ENCODE assay signal across 36 cellular contexts in the genomic region with DNA sequence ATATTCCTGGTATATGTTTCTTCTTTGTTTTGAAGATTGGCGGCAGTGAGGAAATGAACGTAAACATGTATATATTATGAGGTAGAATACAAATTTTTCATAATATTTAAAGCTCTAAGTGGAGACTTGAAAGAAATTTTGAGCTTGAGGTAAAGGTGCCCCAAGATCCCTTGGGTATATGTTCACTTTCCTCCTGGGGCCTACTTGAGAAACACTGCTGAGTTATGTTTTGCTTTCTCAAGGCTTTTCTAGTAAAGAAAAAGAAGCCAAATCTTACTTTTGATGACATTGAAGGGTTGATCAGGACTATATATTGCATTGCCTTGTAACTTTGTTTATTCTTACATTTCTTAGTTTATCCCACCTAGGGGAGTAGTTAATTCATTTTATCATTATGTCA. TPM values are rescaled to one million over a fixed set of nuclear protein-coding genes. Genes with fewer than 3 reads are reported as not detected.
"Had no signal": no experiment of that assay in that cellular context is flagged by ENCODE, and none has a peak within 500 bp of the region (broad histone marks: within the 10 kb centered on the region; RNA-seq: fewer than 3 reads in every experiment).

No MANE protein-coding gene starts in this region.

- H3K36me3 ChIP-seq: adrenal gland, cardiac muscle cell had no signal

- H3K4me1 Mint-ChIP-seq: activated B cell treated with CpG ODN at 0.5 μM for 24 hours had no signal

- H3K9me3 Mint-ChIP-seq: activated CD4-positive, alpha-beta memory T cell treated with anti-CD3 and anti-CD28 coated beads for 36 hours; activated CD4-positive, alpha-beta T cell treated with anti-CD3 and anti-CD28 coated beads, Interleukin-2, amount 10 ng/mL, durations not matched to agents 24 days and 14 days; activated CD8-positive, alpha-beta T cell treated with anti-CD3 and anti-CD28 coated beads for 36 hours; activated naive CD4-positive, alpha-beta T cell treated with anti-CD3 and anti-CD28 coated beads for 36 hours; activated naive CD4-positive, alpha-beta T cell treated with anti-CD3 and anti-CD28 coated beads, Interleukin-2, amount 50 U/mL, for 72 hours; activated T-cell treated with anti-CD3 and anti-CD28 coated beads, Interleukin-2, amount 50 U/mL, for 4 hours; activated T-helper 1 cell treated with anti-CD3 and anti-CD28 coated beads, Interleukin-12 subunit alpha, Interleukin-12 subunit beta, Interleukin-2, Interleukin-4 antibody, amounts not matched to agents 30 ng/mL and 10 ng/mL and 1 ng/mL, durations not matched to agents 14 hours and 24 hours and 36 hours; activated T-helper 17 cell treated with anti-CD3 and anti-CD28 coated beads, Interleukin-2, amount 50 U/mL, for 72 hours; T-helper 1 cell treated with Interleukin-12 subunit alpha and Interleukin-12 subunit beta and Interleukin-4 antibody, amounts not matched to agents 30 μg/mL and 1 μg/mL, for 36 hours; T-helper 2 cell treated with Interferon-gamma antibody and Interleukin-4, amounts not matched to agents 5 μg/mL and 100 μg/mL, for 36 hours had no signal

- H3K27me3 Mint-ChIP-seq: activated B cell treated with CpG ODN at 0.5 μM for 24 hours; activated CD4-positive, alpha-beta memory T cell treated with anti-CD3 and anti-CD28 coated beads for 36 hours; activated CD4-positive, alpha-beta T cell treated with anti-CD3 and anti-CD28 coated beads, Interleukin-2, amount 10 ng/mL, durations not matched to agents 24 days and 14 days; activated CD8-positive, alpha-beta T cell treated with anti-CD3 and anti-CD28 coated beads for 36 hours; activated naive CD8-positive, alpha-beta T cell treated with anti-CD3 and anti-CD28 coated beads for 36 hours; activated T-helper 17 cell treated with anti-CD3 and anti-CD28 coated beads, Interleukin-2, amount 50 U/mL, for 72 hours; brain had no signal

- DNase-seq: activated B cell treated with CpG ODN at 0.5 μM for 24 hours; activated CD4-positive, alpha-beta memory T cell treated with anti-CD3 and anti-CD28 coated beads for 36 hours; activated CD4-positive, alpha-beta T cell treated with anti-CD3 and anti-CD28 coated beads for 4 hours; activated CD4-positive, alpha-beta T cell treated with anti-CD3 and anti-CD28 coated beads, Interleukin-2, amount 10 ng/mL, durations not matched to agents 24 days and 14 days; activated CD4-positive, alpha-beta T cell treated with anti-CD3 and anti-CD28 coated beads, Interleukin-2, amount 50 U/mL, for 1 hour; activated CD4-positive, alpha-beta T cell treated with anti-CD3 and anti-CD28 coated beads, Interleukin-2, amount 50 U/mL, for 4 hours; activated CD4-positive, CD25-positive, alpha-beta regulatory T cell treated with anti-CD3 and anti-CD28 coated beads, Interleukin-2, amount 50 U/mL, for 72 hours; activated CD8-positive, alpha-beta memory T cell treated with anti-CD3 and anti-CD28 coated beads, Interleukin-2, amount 50 U/mL, for 4 hours; activated CD8-positive, alpha-beta T cell treated with anti-CD3 and anti-CD28 coated beads for 36 hours; activated effector memory CD4-positive, alpha-beta T cell treated with anti-CD3 and anti-CD28 coated beads, Interleukin-2, amount 50 U/mL, for 16 hours; activated gamma-delta T cell treated with Interleukin-2 at 50 U/mL for 16 hours; activated naive CD4-positive, alpha-beta T cell; activated naive CD4-positive, alpha-beta T cell treated with anti-CD3 and anti-CD28 coated beads for 36 hours; activated naive CD4-positive, alpha-beta T cell treated with anti-CD3 and anti-CD28 coated beads, Interleukin-2, amount 50 U/mL, for 16 hours; activated naive CD8-positive, alpha-beta T cell treated with anti-CD3 and anti-CD28 coated beads for 36 hours; activated T-cell treated with anti-CD3 and anti-CD28 coated beads for 4 hours; activated T-cell treated with anti-CD3 and anti-CD28 coated beads, Interleukin-2, amount 50 U/mL, for 1 hour; activated T-cell treated with anti-CD3 and anti-CD28 coated beads, Interleukin-2, amount 50 U/mL, for 4 hours; activated T-cell treated with anti-CD3 and anti-CD28 coated beads, Interleukin-2, amount 50 U/mL, for 72 hours; adrenal gland; amniotic stem cell; caudate nucleus; T-helper 1 cell; T-helper 2 cell; T-helper 9 cell had no signal

- ATAC-seq: activated CD8-positive, alpha-beta T cell treated with anti-CD3 and anti-CD28 coated beads for 36 hours; activated naive CD4-positive, alpha-beta T cell treated with anti-CD3 and anti-CD28 coated beads, Interleukin-2, amount 50 U/mL, for 72 hours; activated T-cell treated with anti-CD3 and anti-CD28 coated beads, Interleukin-2, amount 50 U/mL, for 4 hours; activated T-cell treated with anti-CD3 and anti-CD28 coated beads, Interleukin-2, amount 50 U/mL, for 72 hours had no signal

- H3K4me3 Mint-ChIP-seq: activated B cell treated with CpG ODN at 0.5 μM for 24 hours; activated CD4-positive, alpha-beta memory T cell treated with anti-CD3 and anti-CD28 coated beads for 36 hours; activated CD4-positive, alpha-beta T cell treated with anti-CD3 and anti-CD28 coated beads, Interleukin-2, amount 10 ng/mL, durations not matched to agents 24 days and 14 days; activated CD8-positive, alpha-beta T cell treated with anti-CD3 and anti-CD28 coated beads for 36 hours; activated naive CD4-positive, alpha-beta T cell treated with anti-CD3 and anti-CD28 coated beads for 36 hours; activated naive CD8-positive, alpha-beta T cell treated with anti-CD3 and anti-CD28 coated beads for 36 hours; activated T-cell treated with anti-CD3 and anti-CD28 coated beads, Interleukin-2, amount 50 U/mL, for 4 hours; activated T-cell treated with anti-CD3 and anti-CD28 coated beads, Interleukin-2, amount 50 U/mL, for 72 hours; activated T-helper 1 cell treated with anti-CD3 and anti-CD28 coated beads, Interleukin-12 subunit alpha, Interleukin-12 subunit beta, Interleukin-2, Interleukin-4 antibody, amounts not matched to agents 30 ng/mL and 10 ng/mL and 1 ng/mL, durations not matched to agents 14 hours and 24 hours and 36 hours; activated T-helper 17 cell treated with anti-CD3 and anti-CD28 coated beads, Interleukin-2, amount 50 U/mL, for 72 hours; brain; T-helper 1 cell treated with Interleukin-12 subunit alpha and Interleukin-12 subunit beta and Interleukin-4 antibody, amounts not matched to agents 30 μg/mL and 1 μg/mL, for 36 hours; T-helper 2 cell treated with Interferon-gamma antibody and Interleukin-4, amounts not matched to agents 5 μg/mL and 100 μg/mL, for 36 hours had no signal

- H3K27ac ChIP-seq: adrenal gland, ascending aorta, cardiac muscle cell, VCaP had no signal

- H3K27me3 ChIP-seq: adrenal gland, ascending aorta, cardiac muscle cell had no signal

- FAIRE-seq: bronchial epithelial cell, TTC549 had no signal

- H3K27ac Mint-ChIP-seq: activated B cell treated with CpG ODN at 0.5 μM for 24 hours; activated CD4-positive, alpha-beta memory T cell treated with anti-CD3 and anti-CD28 coated beads for 36 hours; activated CD4-positive, alpha-beta T cell treated with anti-CD3 and anti-CD28 coated beads, Interleukin-2, amount 10 ng/mL, durations not matched to agents 24 days and 14 days; activated CD8-positive, alpha-beta T cell treated with anti-CD3 and anti-CD28 coated beads for 36 hours; activated naive CD4-positive, alpha-beta T cell treated with anti-CD3 and anti-CD28 coated beads for 36 hours; activated naive CD4-positive, alpha-beta T cell treated with anti-CD3 and anti-CD28 coated beads, Interleukin-2, amount 50 U/mL, for 72 hours; activated naive CD8-positive, alpha-beta T cell treated with anti-CD3 and anti-CD28 coated beads for 36 hours; activated T-helper 1 cell treated with anti-CD3 and anti-CD28 coated beads, Interleukin-12 subunit alpha, Interleukin-12 subunit beta, Interleukin-2, Interleukin-4 antibody, amounts not matched to agents 30 ng/mL and 10 ng/mL and 1 ng/mL, durations not matched to agents 14 hours and 24 hours and 36 hours; activated T-helper 17 cell treated with anti-CD3 and anti-CD28 coated beads, Interleukin-2, amount 50 U/mL, for 72 hours; brain; T-helper 1 cell treated with Interleukin-12 subunit alpha and Interleukin-12 subunit beta and Interleukin-4 antibody, amounts not matched to agents 30 μg/mL and 1 μg/mL, for 36 hours; T-helper 2 cell treated with Interferon-gamma antibody and Interleukin-4, amounts not matched to agents 5 μg/mL and 100 μg/mL, for 36 hours had no signal

- H3K4me3 ChIP-seq: adrenal gland, ascending aorta, cardiac muscle cell had no signal

- H3K9me3 ChIP-seq: adrenal gland, ascending aorta had no signal

RNA-seq across cellular contexts. Expression of a gene that starts 56.0 kb away (rescaled TPM):
- total RNA-seq: activated B cell treated with CpG ODN at 0.5 μM for 24 hours; activated T-helper 17 cell treated with anti-CD3 and anti-CD28 coated beads, Interleukin-2, amount 50 U/mL, for 72 hours; bronchial epithelial cell had no signal
